ENCODE assay signal across 9 cellular contexts in the genomic region with DNA sequence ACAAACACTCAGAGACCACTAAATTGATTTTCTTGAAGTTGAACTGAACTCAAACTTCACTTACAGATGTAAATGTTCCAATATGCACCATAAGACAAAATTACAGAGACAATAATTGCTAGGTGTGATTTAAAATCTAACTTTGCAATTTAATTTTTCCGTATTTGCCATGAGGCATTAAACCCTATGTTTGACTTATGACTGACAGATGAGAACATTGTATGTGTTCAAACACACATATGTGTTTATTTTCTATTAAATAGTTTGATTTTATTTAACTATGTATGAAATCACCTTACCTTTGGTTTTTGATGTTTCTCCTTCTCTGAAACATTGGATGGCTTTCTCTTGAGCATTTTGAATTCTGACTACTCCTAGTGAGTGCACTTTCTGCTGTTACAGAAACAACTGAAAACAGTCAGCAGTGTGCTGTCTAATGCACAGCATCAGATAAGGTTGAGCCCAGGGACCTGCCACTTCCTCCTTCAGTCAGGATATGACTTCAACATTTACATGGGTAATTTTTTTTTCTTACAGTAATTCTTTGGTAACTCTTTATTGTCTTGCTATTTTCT. TPM values are rescaled to one million over a fixed set of nuclear protein-coding genes. Genes with fewer than 3 reads are reported as not detected.
DNase-seq lines count a peak whose midpoint lies in the region; ATAC-seq, FAIRE-seq and TF ChIP-seq lines count a peak whose summit lies in the region.
"Had no signal": no experiment of that assay in that cellular context is flagged by ENCODE, and none has a peak within 500 bp of the region (broad histone marks: within the 10 kb centered on the region; RNA-seq: fewer than 3 reads in every experiment).

A gene (minus strand): TSS at position 410 of the 575 bp plus-strand sequence. CDS start 54 bp downstream, at position 356.

- peak within 1 kb of the TSS; percentile 12 for H3K4me3 ChIP-seq in colonic mucosa
- peak within 1 kb of the TSS in 1 of 4 donors; percentile 8 for H3K4me3 ChIP-seq in gastrocnemius medialis

- H3K36me3 ChIP-seq in colonic mucosa (no peaks in the 10 kb centered on the region), gastrocnemius medialis (no peaks in the 10 kb centered on the region)

- FAIRE-seq in GM19239 (lab: Jason Lieb, UNC) (peak; percentile 89), urothelium cell line (lab: Jason Lieb, UNC) (no peak)

- no peaks in the 10 kb centered on the region for H3K9me3 ChIP-seq in colonic mucosa
- no peaks in the 10 kb centered on the region for H3K9me3 ChIP-seq in gastrocnemius medialis

- H3K27ac ChIP-seq in colonic mucosa: peak within 1 kb of the TSS; percentile 41
- no peak within 1 kb of the TSS for H3K27ac ChIP-seq in gastrocnemius medialis
- H3K27ac ChIP-seq: VCaP had no signal

- in situ Hi-C loops in gastrocnemius medialis (cut with MboI; ENCODE audit: low sequenced_read_pairs in 4 of 4): no loop called here

- ATAC-seq in HG03135 (IDR thresholded peaks at IDR 0.05; ENCODE audit: unreplicated experiment) (peak; percentile 88), gastrocnemius medialis (no peak)

- DNase-seq in GM19239 (ENCODE audit: insufficient read length, low spot score): no peak
- DNase-seq in T-helper 22 cell (ENCODE audit: low read depth): peak; percentile 71
- no peak for DNase-seq in colonic mucosa
- DNase-seq in gastrocnemius medialis: peak in 1 of 2 donors; percentile 20
- no peak for DNase-seq in C1 segment of cervical spinal cord (lab: John Stamatoyannopoulos, UW)
- no peak for DNase-seq in SW 1271 (lab: John Stamatoyannopoulos, UW)
- no peak for DNase-seq in urothelium cell line (ENCODE audit: low spot score)

- no peaks in the 10 kb centered on the region for H3K4me1 ChIP-seq in colonic mucosa
- H3K4me1 ChIP-seq in gastrocnemius medialis: no peaks in the 10 kb centered on the region

- peak; percentile 26 to 50 for TF ChIP-seq POLR2A in gastrocnemius medialis (IDR thresholded peaks at IDR 0.05)

- intact Hi-C loops in colonic mucosa (cut with DNase I) (no loop called here), gastrocnemius medialis (cut with DNase I; ENCODE audit: low total_unique reads) (no loop called here)

- TF ChIP-seq CTCF in colonic mucosa (IDR thresholded peaks at IDR 0.05) (no peak), gastrocnemius medialis (IDR thresholded peaks at IDR 0.05 in 4 of 5, conservative IDR thresholded peaks at IDR 0.05 in 1 of 5) (no peak)

- no peak within 1 kb of the TSS for H3K9ac ChIP-seq in colonic mucosa (ENCODE audit: low read depth in 2 of 2, low read length in 2 of 2)

- H3K27me3 ChIP-seq in colonic mucosa (no peaks in the 10 kb centered on the region), gastrocnemius medialis (no peaks in the 10 kb centered on the region)

RNA-seq across cellular contexts. Expression of the gene that starts here (rescaled TPM):
- total RNA-seq in colonic mucosa: 1 to 10 TPM; 2.5 to 5.1 TPM
- total RNA-seq in gastrocnemius medialis: 1 to 10 TPM in 2 of 4 donors, under 1 TPM in 1, not detected in 1; 0.82 to 1.4 (median 1.4) TPM
